9 cellular contexts compared by ENCODE assay signal in the genomic region with DNA sequence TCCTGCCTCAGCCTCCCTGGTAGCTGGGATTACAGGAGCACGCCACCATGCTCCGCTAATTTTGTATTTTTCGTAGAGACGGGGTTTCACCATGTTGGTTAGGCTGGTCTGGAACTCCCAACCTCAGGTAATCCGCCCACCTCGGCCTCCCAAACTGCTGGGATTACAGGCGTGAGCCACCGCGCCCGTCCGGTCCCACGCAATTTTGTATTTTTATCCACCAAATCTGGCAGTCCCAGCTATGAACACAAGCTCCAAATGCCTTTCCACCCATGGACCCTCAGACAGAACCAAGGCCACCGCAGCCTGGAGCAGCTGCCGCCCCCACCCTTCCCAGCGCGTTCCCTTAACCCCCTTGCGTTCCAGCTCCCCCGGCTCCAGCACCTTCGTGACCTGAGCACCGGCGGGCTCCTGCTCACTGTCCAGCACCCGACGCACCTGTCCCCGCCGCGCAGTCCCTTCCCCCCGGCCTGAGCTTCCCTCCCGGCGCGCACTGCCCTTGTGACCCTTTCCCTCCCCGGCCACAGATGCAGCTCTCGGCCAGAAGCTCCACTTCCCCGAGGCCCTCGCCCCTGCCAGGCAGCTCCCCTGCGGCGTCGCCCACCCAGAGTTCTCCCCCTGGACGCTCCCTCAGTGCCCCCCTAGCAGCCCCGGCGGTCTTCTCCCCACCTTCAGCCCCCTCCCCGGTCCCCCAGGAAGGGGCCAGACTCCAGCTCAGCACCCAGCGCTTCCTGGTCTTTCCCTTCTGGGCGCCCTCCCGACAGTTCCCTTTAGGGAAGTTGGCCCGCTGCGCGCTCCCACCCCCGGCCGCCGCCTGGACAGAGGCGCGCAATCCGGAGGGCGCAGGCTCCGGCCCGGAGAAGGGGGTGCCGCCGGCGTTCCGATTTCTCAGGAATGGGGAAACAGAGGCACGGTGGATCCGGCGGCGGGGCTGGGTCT. TPM values are rescaled to one million over a fixed set of nuclear protein-coding genes. Genes with fewer than 3 reads are reported as not detected.
A peak's percentile ranks its signal among the peaks of the same experiment; 100 is the strongest.
DNase-seq lines count a peak whose midpoint lies in the region; ATAC-seq and TF ChIP-seq lines count a peak whose summit lies in the region.
"Had no signal": no experiment of that assay in that cellular context is flagged by ENCODE, and none has a peak within 500 bp of the region (broad histone marks: within the 10 kb centered on the region; RNA-seq: fewer than 3 reads in every experiment).

No MANE protein-coding gene starts in this region.

- intact Hi-C loops in ascending aorta (cut with DNase I), result no loop called here
- intact Hi-C loops in left lung (cut with DNase I), result no loop called here

- H3K27ac Mint-ChIP-seq in T-helper 1 cell treated with Interleukin-12 subunit alpha and Interleukin-12 subunit beta and Interleukin-4 antibody, amounts not matched to agents 30 μg/mL and 1 μg/mL, for 36 hours, result no peak overlapping the region

- no peak for DNase-seq in T-helper 1 cell
- no peak for DNase-seq in ascending aorta (ENCODE audit: low spot score in 2 of 2)
- peak in 1 of 2 donors; percentile 94 for DNase-seq in left lung
- DNase-seq in suprapubic skin (ENCODE audit: low spot score in 2 of 2), result no peak
- no peak for DNase-seq in NCI-H526 (lab: John Stamatoyannopoulos, UW)
- DNase-seq in NCI-H1694 (lab: John Stamatoyannopoulos, UW), result no peak

- H3K4me1 ChIP-seq in ascending aorta (peaks cover 9 to 21% of the 10 kb centered on the region in 2 donors), left lung (peaks cover 4 to 35% of the 10 kb centered on the region in 2 donors), suprapubic skin (peaks cover 26% of the 10 kb centered on the region)

- H3K27me3 ChIP-seq in ascending aorta (peaks cover 21% of the 10 kb centered on the region), left lung (peaks cover 26 to 37% of the 10 kb centered on the region in 2 donors), suprapubic skin (peaks cover 31% of the 10 kb centered on the region)

- 28% methylated on average over 58 of the region's 64 CpGs for WGBS in suprapubic skin

- H3K9me3 Mint-ChIP-seq in T-helper 1 cell treated with Interleukin-12 subunit alpha and Interleukin-12 subunit beta and Interleukin-4 antibody, amounts not matched to agents 30 μg/mL and 1 μg/mL, for 36 hours, result no peaks in the 10 kb centered on the region

- H3K4me1 Mint-ChIP-seq in T-helper 1 cell treated with Interleukin-12 subunit alpha and Interleukin-12 subunit beta and Interleukin-4 antibody, amounts not matched to agents 30 μg/mL and 1 μg/mL, for 36 hours (ENCODE audit: low read depth), result peaks cover 17% of the 10 kb centered on the region

- TF ChIP-seq CTCF in ascending aorta (IDR thresholded peaks at IDR 0.05) (no peak), left lung (IDR thresholded peaks at IDR 0.05) (no peak), suprapubic skin (IDR thresholded peaks at IDR 0.05) (no peak)

- TF ChIP-seq POLR2A in suprapubic skin (IDR thresholded peaks at IDR 0.05), result no peak

- H3K27ac ChIP-seq in ascending aorta (no peak overlapping the region), left lung (peak overlapping the region in 1 of 2 donors; percentile 58), suprapubic skin (no peak overlapping the region)

- no peak for TF ChIP-seq EP300 in suprapubic skin (IDR thresholded peaks at IDR 0.05)

- H3K4me3 Mint-ChIP-seq in T-helper 1 cell treated with Interleukin-12 subunit alpha and Interleukin-12 subunit beta and Interleukin-4 antibody, amounts not matched to agents 30 μg/mL and 1 μg/mL, for 36 hours, result peak overlapping the region; percentile 48

- ATAC-seq in left lung (peak; percentile 24), GM19395 (IDR thresholded peaks at IDR 0.05; ENCODE audit: unreplicated experiment) (no peak)
- ATAC-seq: HCT116 had no signal

- peak overlapping the region; percentile 41 to 62 for H3K4me3 ChIP-seq in ascending aorta
- H3K4me3 ChIP-seq in left lung, result peak overlapping the region; percentile 47 to 70
- H3K4me3 ChIP-seq in suprapubic skin, result peak overlapping the region; percentile 49

- no peaks in the 10 kb centered on the region for H3K36me3 Mint-ChIP-seq in T-helper 1 cell treated with Interleukin-12 subunit alpha and Interleukin-12 subunit beta and Interleukin-4 antibody, amounts not matched to agents 30 μg/mL and 1 μg/mL, for 36 hours (ENCODE audit: low read depth)

- peaks cover 61% of the 10 kb centered on the region for H3K27me3 Mint-ChIP-seq in T-helper 1 cell treated with Interleukin-12 subunit alpha and Interleukin-12 subunit beta and Interleukin-4 antibody, amounts not matched to agents 30 μg/mL and 1 μg/mL, for 36 hours (ENCODE audit: low read depth)

- H3K9me3 ChIP-seq in ascending aorta (no peaks in the 10 kb centered on the region), left lung (no peaks in the 10 kb centered on the region), suprapubic skin (no peaks in the 10 kb centered on the region)

- no peaks in the 10 kb centered on the region for H3K36me3 ChIP-seq in ascending aorta
- H3K36me3 ChIP-seq in left lung, result no peaks in the 10 kb centered on the region
- H3K36me3 ChIP-seq in suprapubic skin, result no peaks in the 10 kb centered on the region

RNA-seq across cellular contexts. Expression of a gene that starts 5.6 kb away (rescaled TPM):
- total RNA-seq in ascending aorta (10.1 TPM), left lung (10 to 100 TPM; 12.8 to 13.8 TPM), suprapubic skin (10 to 100 TPM; 11.9 to 19.4 (median 18.2) TPM)

RNA-seq across cellular contexts. Expression of a gene that starts 20.3 kb away (rescaled TPM):
- total RNA-seq in ascending aorta (32.5 TPM), left lung (10 to 100 TPM; 27.4 to 32.4 TPM), suprapubic skin (100 to 1,000 TPM in 1 of 4 donors, 10 to 100 TPM in 3; 69.3 to 116 (median 81.1) TPM)
